15 cellular contexts compared by ENCODE assay signal in genomic region chr10:47971598-47971997, GRCh38. TPM values are rescaled to one million over a fixed set of nuclear protein-coding genes. Genes with fewer than 3 reads are reported as not detected.
"Had no signal": no experiment of that assay in that cellular context is flagged by ENCODE, and none has a peak within 500 bp of the region (broad histone marks: within the 10 kb centered on the region; RNA-seq: fewer than 3 reads in every experiment).

No MANE protein-coding gene starts in this region.

RNA-seq across cellular contexts. Expression of gene FAM25C, which starts 28.0 kb away (rescaled TPM):
- total RNA-seq: activated B cell treated with CpG ODN at 0.5 μM for 24 hours; activated CD4-positive, alpha-beta memory T cell treated with anti-CD3 and anti-CD28 coated beads for 36 hours; activated CD4-positive, alpha-beta memory T cell treated with anti-CD3 and anti-CD28 coated beads, Interleukin-2, amount 10 ng/mL, durations not matched to agents 7 days and 5 days; activated CD4-positive, alpha-beta T cell treated with anti-CD3 and anti-CD28 coated beads for 36 hours; activated CD4-positive, alpha-beta T cell treated with anti-CD3 and anti-CD28 coated beads, Interleukin-2, amount 10 ng/mL, durations not matched to agents 24 days and 14 days; activated CD4-positive, alpha-beta T cell treated with anti-CD3 and anti-CD28 coated beads, Interleukin-2, amount 10 ng/mL, durations not matched to agents 7 days and 5 days; activated CD8-positive, alpha-beta memory T cell treated with anti-CD3 and anti-CD28 coated beads for 36 hours; activated CD8-positive, alpha-beta memory T cell treated with anti-CD3 and anti-CD28 coated beads, Interleukin-2, amount 10 ng/mL, durations not matched to agents 7 days and 5 days; activated CD8-positive, alpha-beta T cell treated with anti-CD3 and anti-CD28 coated beads for 36 hours; activated CD8-positive, alpha-beta T cell treated with anti-CD3 and anti-CD28 coated beads, Interleukin-2, amount 10 ng/mL, durations not matched to agents 7 days and 5 days; T-cell; T-helper 1 cell treated with Interleukin-12 subunit alpha and Interleukin-12 subunit beta and Interleukin-4 antibody, amounts not matched to agents 30 ng/mL and 1 ng/mL, for 36 hours; T-helper 17 cell; T-helper 2 cell treated with Interferon-gamma antibody and Interleukin-4, amounts not matched to agents 100 ng/mL and 5 ng/mL, for 36 hours; WTC11 had no signal

RNA-seq across cellular contexts. Expression of gene NPY4R2, which starts 53.1 kb away (rescaled TPM):
- total RNA-seq: activated B cell treated with CpG ODN at 0.5 μM for 24 hours; activated CD4-positive, alpha-beta memory T cell treated with anti-CD3 and anti-CD28 coated beads for 36 hours; activated CD4-positive, alpha-beta memory T cell treated with anti-CD3 and anti-CD28 coated beads, Interleukin-2, amount 10 ng/mL, durations not matched to agents 7 days and 5 days; activated CD4-positive, alpha-beta T cell treated with anti-CD3 and anti-CD28 coated beads for 36 hours; activated CD4-positive, alpha-beta T cell treated with anti-CD3 and anti-CD28 coated beads, Interleukin-2, amount 10 ng/mL, durations not matched to agents 24 days and 14 days; activated CD4-positive, alpha-beta T cell treated with anti-CD3 and anti-CD28 coated beads, Interleukin-2, amount 10 ng/mL, durations not matched to agents 7 days and 5 days; activated CD8-positive, alpha-beta memory T cell treated with anti-CD3 and anti-CD28 coated beads for 36 hours; activated CD8-positive, alpha-beta memory T cell treated with anti-CD3 and anti-CD28 coated beads, Interleukin-2, amount 10 ng/mL, durations not matched to agents 7 days and 5 days; activated CD8-positive, alpha-beta T cell treated with anti-CD3 and anti-CD28 coated beads for 36 hours; activated CD8-positive, alpha-beta T cell treated with anti-CD3 and anti-CD28 coated beads, Interleukin-2, amount 10 ng/mL, durations not matched to agents 7 days and 5 days; T-cell; T-helper 1 cell treated with Interleukin-12 subunit alpha and Interleukin-12 subunit beta and Interleukin-4 antibody, amounts not matched to agents 30 ng/mL and 1 ng/mL, for 36 hours; T-helper 17 cell; T-helper 2 cell treated with Interferon-gamma antibody and Interleukin-4, amounts not matched to agents 100 ng/mL and 5 ng/mL, for 36 hours; WTC11 had no signal
